ENCODE assay signal across 1 cellular context in genomic region chr4:80173387-80173786, GRCh38.
TF ChIP-seq lines count a peak whose summit lies in the region.

No MANE protein-coding gene starts in this region.

TF ChIP-seq in WTC11, 78 proteins besides CTCF, POLR2A, EP300 and RAD21 (continued from another document):
- TF ChIP-seq ZNF512 (CRISPR knock-in tag; IDR thresholded peaks at IDR 0.05; ENCODE audit: borderline replicate concordance) (no peak), ZSCAN18 (CRISPR knock-in tag; IDR thresholded peaks at IDR 0.05) (no peak), GRHL2 (CRISPR knock-in tag; IDR thresholded peaks at IDR 0.05; ENCODE audit: insufficient replicate concordance, severe bottlenecking) (no peak)
